In genomic region chr2:45585267-45585861, GRCh38 we compare ENCODE assay signal across 8 cellular contexts. TPM values are rescaled to one million over a fixed set of nuclear protein-coding genes. Genes with fewer than 3 reads are reported as not detected.
A peak's percentile ranks its signal among the peaks of the same experiment; 100 is the strongest.
DNase-seq lines count a peak whose midpoint lies in the region; ATAC-seq and TF ChIP-seq lines count a peak whose summit lies in the region.

No MANE protein-coding gene starts in this region.

- WGBS in lung, 2 donors: 20 to 29% methylated on average over 5 of the region's 5 CpGs

- no peak overlapping the region for H3K4me3 ChIP-seq in colonic mucosa
- H3K4me3 ChIP-seq in lung: no peak overlapping the region

- H3K9me3 ChIP-seq in colonic mucosa (no peaks in the 10 kb centered on the region), lung (ENCODE audit: control insufficient read depth in 2 of 2, insufficient read depth in 1 of 2, low read length in 1 of 2) (no peaks in the 10 kb centered on the region)

- H3K27ac ChIP-seq in colonic mucosa: no peak overlapping the region
- H3K27ac ChIP-seq in lung (ENCODE audit: low read depth in 1 of 2, low read length in 1 of 2): no peak overlapping the region

- H3K36me3 ChIP-seq in colonic mucosa (no peaks in the 10 kb centered on the region), lung (ENCODE audit: control insufficient read depth in 2 of 2, insufficient read depth in 2 of 2, low read length in 2 of 2) (peaks cover 0 to 2% of the 10 kb centered on the region in 2 donors)

- peak; percentile 69 for DNase-seq in Ammon's horn (ENCODE audit: low spot score)
- peak; percentile 26 for DNase-seq in GM13977 (ENCODE audit: low spot score)
- peak; percentile 55 for DNase-seq in NOMO-1 treated with DMSO at 0.1 percent for 48 hours (lab: John Stamatoyannopoulos, UW; ENCODE audit: unreplicated experiment)
- DNase-seq in colonic mucosa: peak; percentile 35
- DNase-seq in lung (ENCODE audit: low spot score): no peak
- no peak for DNase-seq in activated CD4-positive, CD25-positive, alpha-beta regulatory T cell (lab: John Stamatoyannopoulos, UW)
- DNase-seq in SK-N-DZ (ENCODE audit: low spot score): no peak

- no peak overlapping the region for H3K9ac ChIP-seq in colonic mucosa (ENCODE audit: low read depth in 2 of 2, low read length in 2 of 2)

- TF ChIP-seq CTCF in GM13977 (IDR thresholded peaks at IDR 0.05; ENCODE audit: extremely low read depth, insufficient read depth, missing control alignments) (peak; percentile 59), colonic mucosa (IDR thresholded peaks at IDR 0.05) (peak; percentile 60), lung (IDR thresholded peaks at IDR 0.05; ENCODE audit: control extremely low read depth, extremely low read depth) (peak; percentile 58)

- ATAC-seq in lung (ENCODE audit: insufficient read depth, low FRiP score): peak; percentile 75
- ATAC-seq in GM19035 (IDR thresholded peaks at IDR 0.05; ENCODE audit: unreplicated experiment): no peak

- intact Hi-C loops in colonic mucosa (cut with DNase I): no loop called here

- H3K4me1 ChIP-seq in colonic mucosa (no peaks in the 10 kb centered on the region), lung (ENCODE audit: control insufficient read depth in 2 of 2, insufficient read depth in 2 of 2, low read length in 2 of 2) (peaks cover 0 to 2% of the 10 kb centered on the region in 2 donors)

- in situ Hi-C loops in GM13977 (cut with MboI; ENCODE audit: low pct_unique_long_range_greater_than_20kb, low sequenced_read_pairs, unreplicated experiment): no loop called here

- H3K27me3 ChIP-seq in colonic mucosa (no peaks in the 10 kb centered on the region), lung (ENCODE audit: control insufficient read depth, insufficient read depth) (no peaks in the 10 kb centered on the region)

RNA-seq across cellular contexts. Expression of gene SRBD1, which starts 25.7 kb away (rescaled TPM):
- total RNA-seq in colonic mucosa (10 to 100 TPM; 11.8 to 14.4 TPM), lung (10 to 100 TPM; 14.8 to 30.6 TPM)
- polyA plus RNA-seq in lung: 1 to 10 TPM; 5.6 to 8.1 TPM
- polyA plus RNA-seq in SK-N-DZ (2014; cell fraction: cytosol; rRNA removed): 12.6 and 13.0 TPM in 2 replicates
- polyA plus RNA-seq in SK-N-DZ (2014; cell fraction: nucleus; rRNA removed): 7.3 and 7.9 TPM in 2 replicates

Comparison
In these comparisons a context has a peak if more than half of its experiments do, and no peak if none do; other contexts are left out.
1. DNase-seq: peak in Ammon's horn (single experiment), GM13977 (single experiment), NOMO-1 treated with DMSO at 0.1 percent for 48 hours (single experiment) and colonic mucosa (single experiment); none in lung (single experiment), activated CD4-positive, CD25-positive, alpha-beta regulatory T cell (0 of 4) and SK-N-DZ (single experiment).
2. Peak in every context shown above with its lines, with median percentiles within 50 percentile points of each other: CTCF ChIP-seq.